8 cellular contexts compared by ENCODE assay signal in genomic region chr11:33160147-33160546, GRCh38. TPM values are rescaled to one million over a fixed set of nuclear protein-coding genes. Genes with fewer than 3 reads are reported as not detected.
DNase-seq lines count a peak whose midpoint lies in the region; ATAC-seq and TF ChIP-seq lines count a peak whose summit lies in the region.

No MANE protein-coding gene starts in this region.

- H3K4me3 Mint-ChIP-seq in activated CD8-positive, alpha-beta T cell treated with anti-CD3 and anti-CD28 coated beads for 36 hours, result peak overlapping the region; percentile 99

- peaks cover 48% of the 10 kb centered on the region for H3K4me1 Mint-ChIP-seq in activated CD8-positive, alpha-beta T cell treated with anti-CD3 and anti-CD28 coated beads for 36 hours (ENCODE audit: low read depth)

- H3K9me3 ChIP-seq in MG63 (no peaks in the 10 kb centered on the region), iPS DF 6.9 (ENCODE audit: control insufficient read depth, insufficient read depth, low read length) (no peaks in the 10 kb centered on the region), skeletal muscle satellite cell (replicated peaks; ENCODE audit: low read length) (no peaks in the 10 kb centered on the region)

- ATAC-seq in activated CD8-positive, alpha-beta T cell treated with anti-CD3 and anti-CD28 coated beads for 36 hours, result no peak
- ATAC-seq in GM21423 (IDR thresholded peaks at IDR 0.05; ENCODE audit: unreplicated experiment), result no peak

- H3K27ac Mint-ChIP-seq in activated CD8-positive, alpha-beta T cell treated with anti-CD3 and anti-CD28 coated beads for 36 hours, result peak overlapping the region; percentile 99

- CTCF ChIA-PET in activated CD8-positive, alpha-beta T cell treated with anti-CD3 and anti-CD28 coated beads for 36 hours (lab: Charles Lee), result interaction anchor here (0.7 to 1.3 kb wide), 2 partner anchors 12 to 169 kb away, joined by 3 to 5 read pairs; no protein-coding TSS in a partner anchor

- H3K4me2 ChIP-seq in skeletal muscle satellite cell (ENCODE audit: low read length), result peak overlapping the region; percentile 82

- H3K4me1 ChIP-seq in iPS DF 6.9 (ENCODE audit: control insufficient read depth, insufficient read depth, low read length) (no peaks in the 10 kb centered on the region), skeletal muscle satellite cell (ENCODE audit: control insufficient read depth, insufficient read depth, low read length) (peaks cover 26% of the 10 kb centered on the region)

- no peaks in the 10 kb centered on the region for H3K9me3 Mint-ChIP-seq in activated CD8-positive, alpha-beta T cell treated with anti-CD3 and anti-CD28 coated beads for 36 hours

- WGBS in iPS DF 6.9 (ENCODE audit: insufficient coverage, insufficient read length), result no CpG with 5 or more reads among the region's 8 CpGs

- H3K27me3 Mint-ChIP-seq in activated CD8-positive, alpha-beta T cell treated with anti-CD3 and anti-CD28 coated beads for 36 hours, result no peaks in the 10 kb centered on the region

- H3K27me3 ChIP-seq in MG63 (no peaks in the 10 kb centered on the region), iPS DF 6.9 (ENCODE audit: control insufficient read depth, insufficient read depth, low read length) (no peaks in the 10 kb centered on the region), skeletal muscle satellite cell (ENCODE audit: control insufficient read depth, insufficient read depth, low read length) (no peaks in the 10 kb centered on the region)

- POLR2A ChIA-PET in activated CD8-positive, alpha-beta T cell treated with anti-CD3 and anti-CD28 coated beads for 36 hours (lab: Charles Lee), result interaction anchor here (0.6 to 1.5 kb wide), 4 partner anchors 14 to 36 kb away, joined by 3 to 4 read pairs (median 3); no protein-coding TSS in a partner anchor

- TF ChIP-seq CTCF in activated CD8-positive, alpha-beta T cell treated with anti-CD3 and anti-CD28 coated beads for 36 hours (IDR thresholded peaks at IDR 0.05), result no peak

- DNase-seq in ELR (ENCODE audit: low read depth) (peak; percentile 65), MG63 (no peak), iPS DF 6.9 (ENCODE audit: low read depth, low spot score) (no peak)
- DNase-seq in activated CD8-positive, alpha-beta T cell treated with anti-CD3 and anti-CD28 coated beads for 36 hours, result no peak
- no peak for DNase-seq in activated effector memory CD4-positive, alpha-beta T cell treated with anti-CD3 and anti-CD28 coated beads, Interleukin-2, amount 50 U/mL, for 16 hours
- no peak for DNase-seq in stimulated activated CD4-positive, alpha-beta T cell treated with anti-CD3 and anti-CD28 coated beads, Interleukin-4, amount 100 ng/mL, for 4 hours

- H3K36me3 ChIP-seq in MG63 (peaks cover 15% of the 10 kb centered on the region), iPS DF 6.9 (ENCODE audit: control insufficient read depth, insufficient read depth, low read length) (no peaks in the 10 kb centered on the region), skeletal muscle satellite cell (ENCODE audit: insufficient read depth, low read length) (no peaks in the 10 kb centered on the region)

- H3K4me3 ChIP-seq in MG63 (peak overlapping the region; percentile 95), iPS DF 6.9 (ENCODE audit: low read length) (peak overlapping the region; percentile 83; the same call in 1 of the 2 replicates), skeletal muscle satellite cell (ENCODE audit: low read length) (peak overlapping the region; percentile 89)

- peak overlapping the region; percentile 96 for H3K9ac ChIP-seq in skeletal muscle satellite cell (ENCODE audit: low read depth, low read length)

- peaks cover 45% of the 10 kb centered on the region for H3K36me3 Mint-ChIP-seq in activated CD8-positive, alpha-beta T cell treated with anti-CD3 and anti-CD28 coated beads for 36 hours (ENCODE audit: low read depth)

- no peak overlapping the region for H3K27ac ChIP-seq in iPS DF 6.9 (ENCODE audit: low read length)

- intact Hi-C loops in activated CD8-positive, alpha-beta T cell treated with anti-CD3 and anti-CD28 coated beads for 36 hours (cut with micrococcal nuclease), result loop anchor here (10.0 kb wide), 2 partner anchors 95 to 195 kb away; partner anchors contain the start of gene HIPK3

RNA-seq across cellular contexts. Expression of gene CSTF3, which starts 1.1 kb away (rescaled TPM):
- total RNA-seq in MG63 (2014; rRNA removed; shearing (Covaris generic); ENCODE audit: low replicate concordance), result 13.3 and 21.0 TPM in 2 replicates
- total RNA-seq in activated CD8-positive, alpha-beta T cell treated with anti-CD3 and anti-CD28 coated beads for 36 hours, result 10 to 100 TPM; 34.9 to 40.6 TPM
- 25.1 and 32.2 TPM in 2 replicates for total RNA-seq in skeletal muscle satellite cell (2012; rRNA removed)
